ENCODE assay signal across 1 cellular context in genomic region chr6:42786525-42786985, GRCh38.
TF ChIP-seq lines count a peak whose summit lies in the region.

No MANE protein-coding gene starts in this region.

TF ChIP-seq in neural cell, 6 proteins besides CTCF, POLR2A, EP300 and RAD21:
- TF ChIP-seq EZH2 (IDR thresholded peaks at IDR 0.05; ENCODE audit: borderline replicate concordance, insufficient read depth, low read length, poor library complexity, severe bottlenecking) (no peak), SMC3 (conservative IDR thresholded peaks at IDR 0.05; ENCODE audit: poor library complexity) (no peak), TAF1 (IDR thresholded peaks at IDR 0.05; ENCODE audit: low read depth) (no peak), MXI1 (conservative IDR thresholded peaks at IDR 0.05; ENCODE audit: poor library complexity, severe bottlenecking) (no peak), POLR2AphosphoS5 (IDR thresholded peaks at IDR 0.05) (no peak), REST (IDR thresholded peaks at IDR 0.05; ENCODE audit: borderline replicate concordance) (no peak)
